Comparison of ENCODE assay signal across 15 cellular contexts in the genomic region with DNA sequence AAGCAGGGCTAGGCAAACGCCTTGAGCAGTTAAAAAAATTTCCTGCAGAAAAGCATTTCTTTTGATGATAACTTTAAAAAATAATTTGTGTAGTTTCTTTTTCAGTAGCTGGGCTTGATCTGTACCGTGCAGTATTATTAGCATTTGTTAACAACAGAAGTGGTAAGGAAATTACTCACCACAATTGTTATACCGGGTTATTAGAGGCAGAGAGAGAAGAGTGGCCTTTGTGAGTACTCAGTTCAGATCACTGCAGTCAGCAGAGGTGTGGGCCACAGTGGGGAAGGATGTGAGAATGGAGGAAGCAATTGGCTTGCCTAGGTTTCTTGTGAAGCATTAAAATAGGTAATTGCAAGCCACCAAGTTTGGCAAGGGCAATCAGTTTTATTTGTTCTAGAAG. TPM values are rescaled to one million over a fixed set of nuclear protein-coding genes. Genes with fewer than 3 reads are reported as not detected.
DNase-seq lines count a peak whose midpoint lies in the region; ATAC-seq and TF ChIP-seq lines count a peak whose summit lies in the region.
"Had no signal": no experiment of that assay in that cellular context is flagged by ENCODE, and none has a peak within 500 bp of the region (broad histone marks: within the 10 kb centered on the region; RNA-seq: fewer than 3 reads in every experiment).

No MANE protein-coding gene starts in this region.

- H3K9me2 ChIP-seq in GM23338 (ENCODE audit: insufficient read depth), result peaks cover under 1% of the 10 kb centered on the region; the same call in 1 of the 2 replicates
- no peaks in the 10 kb centered on the region for H3K9me2 ChIP-seq in MM.1S (replicated peaks; ENCODE audit: insufficient read depth, low read length)

- H3K4me1 ChIP-seq in GM23338 (ENCODE audit: insufficient read depth) (peaks cover 13% of the 10 kb centered on the region), MM.1S (ENCODE audit: low read length) (peaks cover 50% of the 10 kb centered on the region), A673 (ENCODE audit: insufficient read depth, low read length, poor library complexity, severe bottlenecking) (no peaks in the 10 kb centered on the region)

- H3K27ac Mint-ChIP-seq in GM23338, result no peak overlapping the region
- H3K27ac Mint-ChIP-seq in stimulated activated effector memory CD8-positive, alpha-beta T cell treated with anti-CD3 and anti-CD28 coated beads, Interleukin-12 subunit alpha, Interleukin-12 subunit beta, amount 100 ng/mL, for 72 hours, result no peak overlapping the region
- H3K27ac Mint-ChIP-seq: dendritic cell treated with granulocyte-macrophage colony-stimulating factor and Interleukin-4, amounts not matched to agents 40 ng/mL and 50 ng/mL, for 4 days; IgD-negative memory B cell had no signal

- H3K9me3 Mint-ChIP-seq in GM23338, result no peaks in the 10 kb centered on the region
- H3K9me3 Mint-ChIP-seq in stimulated activated effector memory CD8-positive, alpha-beta T cell treated with anti-CD3 and anti-CD28 coated beads, Interleukin-12 subunit alpha, Interleukin-12 subunit beta, amount 100 ng/mL, for 72 hours, result peaks cover 2% of the 10 kb centered on the region
- H3K9me3 Mint-ChIP-seq: dendritic cell treated with granulocyte-macrophage colony-stimulating factor and Interleukin-4, amounts not matched to agents 40 ng/mL and 50 ng/mL, for 4 days; IgD-negative memory B cell had no signal

- H3K36me3 ChIP-seq in GM23338 (ENCODE audit: insufficient read depth), result no peaks in the 10 kb centered on the region
- no peaks in the 10 kb centered on the region for H3K36me3 ChIP-seq in MM.1S (replicated peaks; ENCODE audit: insufficient read depth, low read length)
- H3K36me3 ChIP-seq in A673 (ENCODE audit: insufficient read depth, low read length, poor library complexity, severe bottlenecking), result no peaks in the 10 kb centered on the region

- peak; percentile 37; the same call in 2 of the 3 replicates for ATAC-seq in GM23338
- ATAC-seq in stimulated activated effector memory CD8-positive, alpha-beta T cell treated with anti-CD3 and anti-CD28 coated beads, Interleukin-12 subunit alpha, Interleukin-12 subunit beta, amount 100 ng/mL, for 72 hours, result peak; percentile 65
- ATAC-seq: left colon had no signal

- H3K4me3 ChIP-seq in GM23338 (no peak overlapping the region), MM.1S (ENCODE audit: low read length) (no peak overlapping the region), A673 (ENCODE audit: low read depth, low read length, poor library complexity, severe bottlenecking) (no peak overlapping the region)

- intact Hi-C loops in A673 (cut with micrococcal nuclease; ENCODE audit: unreplicated experiment), result no loop called here

- H3K9me3 ChIP-seq in MM.1S (replicated peaks; ENCODE audit: insufficient read depth, low read length), result no peaks in the 10 kb centered on the region
- no peaks in the 10 kb centered on the region for H3K9me3 ChIP-seq in A673 (ENCODE audit: low read depth, low read length, poor library complexity, severe bottlenecking)

- H3F3A ChIP-seq in GM23338 (replicated peaks; ENCODE audit: low read depth), result no peaks in the 10 kb centered on the region
- H3F3A ChIP-seq in MM.1S (ENCODE audit: insufficient read depth, low read length), result peaks cover 26% of the 10 kb centered on the region

- H3K27ac ChIP-seq in GM23338 (ENCODE audit: low read depth) (no peak overlapping the region), MM.1S (ENCODE audit: low read length) (peak overlapping the region; percentile 7; the same call in 1 of the 2 replicates), A673 (ENCODE audit: low read depth, low read length, poor library complexity, severe bottlenecking) (no peak overlapping the region)

- no peaks in the 10 kb centered on the region for H3K27me3 ChIP-seq in GM23338 (ENCODE audit: insufficient read depth)
- H3K27me3 ChIP-seq in MM.1S (replicated peaks; ENCODE audit: insufficient read depth, low read length), result no peaks in the 10 kb centered on the region
- no peaks in the 10 kb centered on the region for H3K27me3 ChIP-seq in A673 (replicated peaks; ENCODE audit: insufficient read depth, low read depth, low read length, poor library complexity)

- BruUV-seq in A673 (replicated peaks; lab: Mats Ljungman, UMichigan), result no TSS peak

- POLR2A ChIA-PET in A673 (lab: Charles Lee; ENCODE audit: low non-redundant PET), result no interaction called here

- TF ChIP-seq CTCF in GM23338 (conservative IDR thresholded peaks at IDR 0.05; ENCODE audit: low read depth in 2 of 2), result no peak
- no peak for TF ChIP-seq CTCF in MM.1S (IDR thresholded peaks at IDR 0.05; ENCODE audit: low read length)
- TF ChIP-seq CTCF in A673 (conservative IDR thresholded peaks at IDR 0.05; ENCODE audit: low read depth, low read length), result no peak

- H3K9ac ChIP-seq in MM.1S (ENCODE audit: low read length), result no peak overlapping the region

- H4K20me1 ChIP-seq in GM23338 (replicated peaks; ENCODE audit: insufficient read depth) (no peaks in the 10 kb centered on the region), MM.1S (ENCODE audit: insufficient read depth, low read length) (no peaks in the 10 kb centered on the region)

- no peak overlapping the region for H3K4me3 Mint-ChIP-seq in GM23338
- H3K4me3 Mint-ChIP-seq in stimulated activated effector memory CD8-positive, alpha-beta T cell treated with anti-CD3 and anti-CD28 coated beads, Interleukin-12 subunit alpha, Interleukin-12 subunit beta, amount 100 ng/mL, for 72 hours, result peak overlapping the region; percentile 7
- H3K4me3 Mint-ChIP-seq: dendritic cell treated with granulocyte-macrophage colony-stimulating factor and Interleukin-4, amounts not matched to agents 40 ng/mL and 50 ng/mL, for 4 days; IgD-negative memory B cell; neural crest cell had no signal

- peak; percentile 2 for DNase-seq in stimulated activated naive CD4-positive, alpha-beta T cell treated with Interleukin-2 at 50 U/mL for 16 hours (lab: John Stamatoyannopoulos, UW)
- DNase-seq in stimulated activated naive CD4-positive, alpha-beta T cell (lab: John Stamatoyannopoulos, UW), result no peak
- no peak for DNase-seq in GM23338 (ENCODE audit: low spot score)
- peak; percentile 62 for DNase-seq in MM.1S
- DNase-seq in stimulated activated effector memory CD8-positive, alpha-beta T cell treated with anti-CD3 and anti-CD28 coated beads, Interleukin-12 subunit alpha, Interleukin-12 subunit beta, amount 100 ng/mL, for 72 hours (ENCODE audit: low spot score in 2 of 2), result no peak
- DNase-seq in A673 (ENCODE audit: low spot score), result no peak
- no peak for DNase-seq in kidney glomerular epithelial cell (lab: John Stamatoyannopoulos, UW)
- DNase-seq in cortex of kidney (lab: John Stamatoyannopoulos, UW), result no peak
- DNase-seq: foreskin melanocyte, left colon, NCI-H2029, OCI-M1 had no signal

- CTCF ChIA-PET in A673 (lab: Charles Lee), result no interaction called here

- H3K27me3 Mint-ChIP-seq in GM23338 (ENCODE audit: insufficient read depth, low read depth, poor library complexity), result peaks cover 3% of the 10 kb centered on the region

- peaks cover 9% of the 10 kb centered on the region for H3K4me1 Mint-ChIP-seq in GM23338
- H3K4me1 Mint-ChIP-seq in stimulated activated effector memory CD8-positive, alpha-beta T cell treated with anti-CD3 and anti-CD28 coated beads, Interleukin-12 subunit alpha, Interleukin-12 subunit beta, amount 100 ng/mL, for 72 hours, result peaks cover 30% of the 10 kb centered on the region
- H3K4me1 Mint-ChIP-seq: neural crest cell had no signal

- no peaks in the 10 kb centered on the region for H3K79me2 ChIP-seq in GM23338 (replicated peaks; ENCODE audit: insufficient read depth)
- no peaks in the 10 kb centered on the region for H3K79me2 ChIP-seq in MM.1S (ENCODE audit: low read length)

- H3K4me2 ChIP-seq in GM23338, result no peak overlapping the region
- peak overlapping the region; percentile 23; the same call in 1 of the 2 replicates for H3K4me2 ChIP-seq in MM.1S (ENCODE audit: low read depth, low read length)

- no peaks in the 10 kb centered on the region for H3K36me3 Mint-ChIP-seq in GM23338 (ENCODE audit: low read depth)
- H3K36me3 Mint-ChIP-seq in stimulated activated effector memory CD8-positive, alpha-beta T cell treated with anti-CD3 and anti-CD28 coated beads, Interleukin-12 subunit alpha, Interleukin-12 subunit beta, amount 100 ng/mL, for 72 hours, result no peaks in the 10 kb centered on the region
- H3K36me3 Mint-ChIP-seq: IgD-negative memory B cell had no signal

- H2AFZ ChIP-seq in GM23338 (peak overlapping the region; percentile 44; the same call in 1 of the 2 replicates), MM.1S (ENCODE audit: low read length) (0 out of 2 replicates have a peak overlapping the region, but pooled peaks have one; percentile 8)

TF ChIP-seq in GM23338, 12 proteins besides CTCF, POLR2A, EP300 and RAD21:
- TF ChIP-seq EZH2 (IDR thresholded peaks at IDR 0.05; ENCODE audit: low read depth, unreplicated experiment), result no peak
- no peak for TF ChIP-seq EZH2phosphoT487 (IDR thresholded peaks at IDR 0.05; ENCODE audit: unreplicated experiment)
- TF ChIP-seq ZNF114 (CRISPR knock-in tag; IDR thresholded peaks at IDR 0.05), result no peak

RNA-seq across cellular contexts. Expression of gene IL21, which starts 14.3 kb away (rescaled TPM):
- total RNA-seq in GM23338 (2014; rRNA removed; shearing (Covaris generic)), result not detected in 2 replicates
- polyA plus RNA-seq in GM23338 (2016; fragmentation: Nextera tagmentation; extraction: Ambion mirVana), result not detected in 2 replicates
- total RNA-seq in A673 (2021), result not detected in 2 replicates
- total RNA-seq: left colon, neural crest cell had no signal
- polyA plus RNA-seq: IgD-negative memory B cell had no signal

Comparison
In these comparisons a context has a peak if more than half of its experiments do, and no peak if none do; other contexts are left out.
1. DNase-seq: peak in stimulated activated naive CD4-positive, alpha-beta T cell treated with Interleukin-2 at 50 U/mL for 16 hours (single experiment) and MM.1S (single experiment); none in stimulated activated naive CD4-positive, alpha-beta T cell (0 of 6), GM23338 (single experiment), stimulated activated effector memory CD8-positive, alpha-beta T cell treated with anti-CD3 and anti-CD28 coated beads, Interleukin-12 subunit alpha, Interleukin-12 subunit beta, amount 100 ng/mL, for 72 hours (0 of 2), A673 (single experiment), kidney glomerular epithelial cell (single experiment) and cortex of kidney (single experiment).